ENCODE assay signal across 11 cellular contexts in the genomic region with DNA sequence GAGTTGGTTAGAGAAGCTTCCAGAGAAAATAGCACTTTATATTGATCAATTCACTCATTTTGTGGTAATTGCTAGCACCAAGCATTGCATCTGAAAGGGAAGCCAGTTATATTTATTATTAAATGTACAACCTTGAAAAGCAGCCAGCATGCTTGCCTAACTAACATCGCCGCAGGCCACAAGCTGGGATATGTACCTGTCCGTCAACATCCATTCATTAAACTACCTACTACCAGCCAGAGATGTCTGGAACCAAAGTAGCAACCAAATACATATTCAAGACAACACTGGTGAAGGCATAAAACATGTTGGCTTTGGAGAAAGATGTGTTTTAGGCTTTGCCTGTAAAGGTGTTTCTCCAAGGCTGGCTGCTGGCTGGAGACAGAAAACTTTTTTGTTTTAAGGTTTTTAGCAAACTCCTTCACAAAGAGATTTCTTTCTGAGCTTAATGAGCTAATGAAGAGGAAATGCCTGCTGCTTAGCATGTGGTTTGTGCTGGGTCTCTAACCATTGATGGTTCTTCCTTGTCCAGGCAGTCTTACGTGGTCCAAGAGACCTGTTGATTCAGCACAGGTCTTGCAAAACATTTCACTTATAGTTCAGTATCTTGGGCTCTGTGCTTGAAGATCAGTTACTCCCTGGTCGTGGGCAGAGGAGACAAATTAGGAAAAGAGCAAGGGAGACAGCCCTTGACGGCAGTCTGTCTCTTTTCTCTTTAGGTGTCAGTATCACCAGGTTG. TPM values are rescaled to one million over a fixed set of nuclear protein-coding genes. Genes with fewer than 3 reads are reported as not detected.
DNase-seq lines count a peak whose midpoint lies in the region; ATAC-seq, FAIRE-seq and TF ChIP-seq lines count a peak whose summit lies in the region.
"Had no signal": no experiment of that assay in that cellular context is flagged by ENCODE, and none has a peak within 500 bp of the region (broad histone marks: within the 10 kb centered on the region; RNA-seq: fewer than 3 reads in every experiment).

No MANE protein-coding gene starts in this region.

- H3K27ac ChIP-seq in H1 (ENCODE audit: low read depth, low read length) = no peak overlapping the region

- no peak overlapping the region for H4K5ac ChIP-seq in H1 (ENCODE audit: insufficient read length, low read depth, low read length)

- no peak overlapping the region for H2BK5ac ChIP-seq in H1 (ENCODE audit: low read depth, low read length)

- H3K18ac ChIP-seq in H1 (ENCODE audit: extremely low read depth, low read length) = no peak overlapping the region

- no peak overlapping the region for H2BK20ac ChIP-seq in H1 (ENCODE audit: low read length)

- no peak overlapping the region for H4K91ac ChIP-seq in H1 (replicated peaks; ENCODE audit: insufficient read length, low read length)

- peaks cover 0 to 3% of the 10 kb centered on the region in 2 experiments for H4K20me1 ChIP-seq in H1 (replicated peaks in 1 of 2; ENCODE audit: control insufficient read depth in 1 of 2, insufficient read depth in 2 of 2, low read length in 2 of 2)

- peaks cover 0 to 3% (median 0%) of the 10 kb centered on the region in 4 experiments; a peak in 1 of 8 replicates for H3K36me3 ChIP-seq in H1 (ENCODE audit: control insufficient read depth in 2 of 4, insufficient read depth in 4 of 4, low read length in 3 of 4)

- WGBS in H1 (ENCODE audit: extremely low coverage in 1 of 2, insufficient coverage in 1 of 2, insufficient read length in 1 of 2, insufficient replicate concordance in 2 of 2, low coverage in 1 of 2, low lambda C conversion rate in 2 of 2, missing lambda C conversion rate in 1 of 2), 2 experiments = 67% methylated on average over 6 of the region's 6 CpGs; no CpG with 5 or more reads in 1 of the 2 experiments

- no peaks in the 10 kb centered on the region for H3K79me2 ChIP-seq in H1 (ENCODE audit: control insufficient read depth in 1 of 2, insufficient read depth in 2 of 2, low read length in 2 of 2)

- ATAC-seq in HG02588 (IDR thresholded peaks at IDR 0.05; ENCODE audit: unreplicated experiment) = no peak

- H4K8ac ChIP-seq in H1 (ENCODE audit: extremely low read depth, insufficient read depth, low read length) = no peak overlapping the region

- no peak for TF ChIP-seq CTCF in GM12865 (IDR thresholded peaks at IDR 0.05; ENCODE audit: insufficient read depth, low read depth, low read length, missing control alignments)
- TF ChIP-seq CTCF in H1 (IDR thresholded peaks at IDR 0.05; ENCODE audit: control extremely low read depth in 1 of 3, insufficient read depth in 1 of 3, low read depth in 1 of 3, low read length in 3 of 3) = no peak

- H3K27me3 ChIP-seq in H1 (replicated peaks in 1 of 4; ENCODE audit: control insufficient read depth in 3 of 4, extremely low read depth in 1 of 4, insufficient read depth in 3 of 4, low read length in 3 of 4) = peaks cover 14 to 30% (median 28%) of the 10 kb centered on the region in 4 experiments
- H3K27me3 ChIP-seq: right atrium auricular region had no signal

- H3K4me2 ChIP-seq in H1 (ENCODE audit: insufficient read depth in 1 of 2, low read depth in 2 of 2, low read length in 2 of 2) = no peak overlapping the region

- H3K4me1 ChIP-seq in H1 (replicated peaks in 1 of 4; ENCODE audit: control insufficient read depth in 3 of 4, insufficient read depth in 4 of 4, low read length in 3 of 4) = peaks cover 5 to 12% (median 7%) of the 10 kb centered on the region in 4 experiments

- no peak overlapping the region for H3K23ac ChIP-seq in H1 (ENCODE audit: insufficient read length)

- peak overlapping the region; percentile 44; the same call in 1 of the 2 replicates for H2AK5ac ChIP-seq in H1 (ENCODE audit: low read depth, low read length)

- no peak overlapping the region for H3K4ac ChIP-seq in H1 (replicated peaks; ENCODE audit: insufficient read length, low read depth, low read length)

- peaks cover 0 to 3% of the 10 kb centered on the region in 2 experiments; a peak in 1 of 4 replicates for H3K9me3 ChIP-seq in H1 (ENCODE audit: insufficient read depth in 2 of 2, low read depth in 1 of 2, low read length in 1 of 2)
- H3K9me3 ChIP-seq: right atrium auricular region had no signal

- no peak overlapping the region for H3K9ac ChIP-seq in H1 (replicated peaks in 1 of 4; ENCODE audit: extremely low read depth in 1 of 4, low read depth in 3 of 4, low read length in 3 of 4)

- no peak overlapping the region for H3K14ac ChIP-seq in H1 (ENCODE audit: insufficient read length)

- POLR2A ChIA-PET in H1 (lab: Charles Lee; ENCODE audit: partially characterized antibody) = interaction anchor here (2.0 kb wide), 1 partner anchor 53 kb away, joined by 4 read pairs; no protein-coding TSS in a partner anchor

- CTCF ChIA-PET in H1 (lab: Charles Lee; ENCODE audit: partially characterized antibody) = interaction anchor here (0.7 to 3.1 kb wide), 8 partner anchors 12 to 335 kb away, joined by 3 to 10 read pairs (median 4); no protein-coding TSS in a partner anchor

- peaks cover 5% of the 10 kb centered on the region; the same call in 1 of the 2 replicates for H3K23me2 ChIP-seq in H1 (ENCODE audit: low read depth, low read length)

- H2AFZ ChIP-seq in H1 (ENCODE audit: low read length) = no peak overlapping the region

- no peak for TF ChIP-seq RAD21 in H1 (IDR thresholded peaks at IDR 0.05 in 1 of 2, conservative IDR thresholded peaks at IDR 0.05 in 1 of 2; ENCODE audit: low read depth in 2 of 2, low read length in 2 of 2)

- no peak for TF ChIP-seq POLR2A in H1 (IDR thresholded peaks at IDR 0.05; ENCODE audit: control extremely low read depth in 1 of 2, low read depth in 2 of 2, low read length in 2 of 2)

- H2BK15ac ChIP-seq in H1 (ENCODE audit: low read length) = no peak overlapping the region

- no peak overlapping the region for H3K56ac ChIP-seq in H1 (replicated peaks; ENCODE audit: insufficient read length, low read depth, low read length)

- H2BK12ac ChIP-seq in H1 (ENCODE audit: low read depth, low read length) = no peak overlapping the region

- no peak for FAIRE-seq in H1 (lab: Jason Lieb, UNC)

- no peak overlapping the region for H2BK120ac ChIP-seq in H1 (replicated peaks; ENCODE audit: low read depth, low read length)

- H3K4me3 ChIP-seq in GM12865 (ENCODE audit: low read depth, low read length) (no peak overlapping the region), H1 (ENCODE audit: extremely low read depth in 1 of 4, insufficient read depth in 2 of 4, low read depth in 3 of 4, low read length in 4 of 4) (no peak overlapping the region)

- no peak for TF ChIP-seq EP300 in H1 (IDR thresholded peaks at IDR 0.05; ENCODE audit: borderline replicate concordance in 1 of 2, low read depth in 2 of 2, low read length in 2 of 2)

- H3K79me1 ChIP-seq in H1 (ENCODE audit: low read depth, low read length) = no peaks in the 10 kb centered on the region

- DNase-seq in GM12865 (ENCODE audit: low read depth) = peak; percentile 32
- peak; percentile 25 for DNase-seq in OCI-M1 (lab: John Stamatoyannopoulos, UW)
- DNase-seq in H1 (ENCODE audit: low read depth in 1 of 2, low spot score in 2 of 2) = no peak
- peak; percentile 75 for DNase-seq in renal cortical epithelial cell (ENCODE audit: low read depth)
- DNase-seq in germinal center (ENCODE audit: low spot score) = no peak
- no peak for DNase-seq in NCI-H774 (lab: John Stamatoyannopoulos, UW)
- no peak for DNase-seq in activated naive CD4-positive, alpha-beta T cell (lab: John Stamatoyannopoulos, UW)
- DNase-seq: glutamatergic neuron, NCI-H2171 treated with DMSO at 0.1 percent for 48 hours had no signal

TF ChIP-seq in H1, 55 proteins besides CTCF, POLR2A, EP300 and RAD21 (continues in another document):
- TF ChIP-seq RNF2 (IDR thresholded peaks at IDR 0.05; ENCODE audit: borderline replicate concordance, low read depth, low read length, missing control alignments, poor library complexity, severe bottlenecking) (no peak), HDAC2 (IDR thresholded peaks at IDR 0.05; ENCODE audit: borderline replicate concordance in 1 of 2, low read depth in 2 of 2, low read length in 2 of 2) (no peak), ASH2L (IDR thresholded peaks at IDR 0.05; ENCODE audit: low read length) (no peak), GABPA (IDR thresholded peaks at IDR 0.05; ENCODE audit: borderline replicate concordance, insufficient read depth, low read length) (no peak), BACH1 (IDR thresholded peaks at IDR 0.05; ENCODE audit: low read length) (no peak)

RNA-seq across cellular contexts. Expression of gene ITPRIPL2, which starts 3.1 kb away (rescaled TPM):
- 3.3 and 3.4 TPM in 2 replicates for total RNA-seq in H1 (2021; fragmentation: NEBNext Ultra II Directional; extraction: Animal tissue kit (Norgen Biotek cat#: 25700))
- 1.1 and 1.8 TPM in 2 replicates for polyA plus RNA-seq in H1 (2011; rRNA removed)
- polyA plus RNA-seq in H1 (2011; cell fraction: cytosol; rRNA removed) = 1.4 TPM
- 1.9 TPM for polyA plus RNA-seq in H1 (2011; cell fraction: nucleus; rRNA removed)
- polyA plus RNA-seq in H1 (2012, experiment 1 of 2) = 1.1 to 1.5 TPM (median 1.3 TPM) in 4 replicates
- polyA plus RNA-seq in H1 (2012, experiment 2 of 2) = 0.29 TPM
- polyA plus RNA-seq in H1 (2013, experiment 1 of 2) = 1.8 TPM
- polyA plus RNA-seq in H1 (2013, experiment 2 of 2) = 1.9 TPM
- polyA minus RNA-seq in H1 (2011; rRNA and poly(A)+ RNA removed) = 1.5 and 2.1 TPM in 2 replicates
- polyA minus RNA-seq in H1 (2011; cell fraction: cytosol; rRNA and poly(A)+ RNA removed) = 3.7 TPM
- 3.6 TPM for polyA minus RNA-seq in H1 (2011; cell fraction: nucleus; rRNA and poly(A)+ RNA removed)
- total RNA-seq in renal cortical epithelial cell = 32.1 and 50.8 TPM in 2 replicates

RNA-seq across cellular contexts. Expression of gene COQ7, which starts 49.5 kb away (rescaled TPM):
- 15.2 and 17.7 TPM in 2 replicates for total RNA-seq in H1 (2021; fragmentation: NEBNext Ultra II Directional; extraction: Animal tissue kit (Norgen Biotek cat#: 25700))
- polyA plus RNA-seq in H1 (2011; rRNA removed) = 7.1 and 10.4 TPM in 2 replicates
- polyA plus RNA-seq in H1 (2011; cell fraction: cytosol; rRNA removed) = 15.2 TPM
- 6.6 TPM for polyA plus RNA-seq in H1 (2011; cell fraction: nucleus; rRNA removed)
- polyA plus RNA-seq in H1 (2012, experiment 1 of 2) = 13.2 to 16.9 TPM (median 15.3 TPM) in 4 replicates
- 6.6 TPM for polyA plus RNA-seq in H1 (2012, experiment 2 of 2)
- 7.7 TPM for polyA plus RNA-seq in H1 (2013, experiment 1 of 2)
- 9.0 TPM for polyA plus RNA-seq in H1 (2013, experiment 2 of 2)
- polyA minus RNA-seq in H1 (2011; rRNA and poly(A)+ RNA removed) = 9.8 and 14.4 TPM in 2 replicates
- polyA minus RNA-seq in H1 (2011; cell fraction: cytosol; rRNA and poly(A)+ RNA removed) = 13.9 TPM
- polyA minus RNA-seq in H1 (2011; cell fraction: nucleus; rRNA and poly(A)+ RNA removed) = 11.6 TPM
- total RNA-seq in renal cortical epithelial cell = 12.3 and 28.1 TPM in 2 replicates

RNA-seq across cellular contexts. Expression of gene SYT17, which starts 51.2 kb away (rescaled TPM):
- total RNA-seq in H1 (2021; fragmentation: NEBNext Ultra II Directional; extraction: Animal tissue kit (Norgen Biotek cat#: 25700)) = 5.6 and 5.8 TPM in 2 replicates
- polyA plus RNA-seq in H1 (2011; rRNA removed) = 18.1 and 26.6 TPM in 2 replicates
- 13.5 TPM for polyA plus RNA-seq in H1 (2011; cell fraction: cytosol; rRNA removed)
- polyA plus RNA-seq in H1 (2011; cell fraction: nucleus; rRNA removed) = 30.8 TPM
- polyA plus RNA-seq in H1 (2012, experiment 1 of 2) = 3.8 to 6.5 TPM (median 5.6 TPM) in 4 replicates
- 4.8 TPM for polyA plus RNA-seq in H1 (2012, experiment 2 of 2)
- polyA plus RNA-seq in H1 (2013, experiment 1 of 2) = 3.1 TPM
- polyA plus RNA-seq in H1 (2013, experiment 2 of 2) = 3.5 TPM
- polyA minus RNA-seq in H1 (2011; rRNA and poly(A)+ RNA removed) = 17.6 and 18.5 TPM in 2 replicates
- 4.4 TPM for polyA minus RNA-seq in H1 (2011; cell fraction: cytosol; rRNA and poly(A)+ RNA removed)
- polyA minus RNA-seq in H1 (2011; cell fraction: nucleus; rRNA and poly(A)+ RNA removed) = 12.7 TPM
- total RNA-seq in renal cortical epithelial cell = 0.30 TPM in 1 of 2 replicates, not detected in the other

Comparison
In these comparisons a context has a peak if more than half of its experiments do, and no peak if none do; other contexts are left out.
1. DNase-seq: peak in GM12865 (single experiment), OCI-M1 (single experiment) and renal cortical epithelial cell (single experiment); none in H1 (0 of 2), germinal center (single experiment), NCI-H774 (single experiment) and activated naive CD4-positive, alpha-beta T cell (0 of 4).